ENCODE assay signal across 1 cellular context in genomic region chr1:41333146-41333784, GRCh38.
A peak's percentile ranks its signal among the peaks of the same experiment; 100 is the strongest.
TF ChIP-seq lines count a peak whose summit lies in the region.

No MANE protein-coding gene starts in this region.

TF ChIP-seq in K562, 482 proteins besides CTCF, POLR2A, EP300 and RAD21 (continued from another document and continues in another):
- TF ChIP-seq SMARCE1 (IDR thresholded peaks at IDR 0.05) (peak; percentile 71; the same call in 1 of the 2 replicates), ZKSCAN3 (CRISPR knock-in tag; IDR thresholded peaks at IDR 0.05) (no peak), BHLHE40 (IDR thresholded peaks at IDR 0.05; ENCODE audit: low read length) (no peak), ZNF41 (CRISPR knock-in tag; conservative IDR thresholded peaks at IDR 0.05) (no peak), THAP12 (CRISPR knock-in tag; IDR thresholded peaks at IDR 0.05) (no peak), MAFF (IDR thresholded peaks at IDR 0.05; ENCODE audit: low read length) (peak; percentile 49; the same call in 1 of the 2 replicates), FOSL1 (tag; conservative IDR thresholded peaks at IDR 0.05) (peak; percentile 95), SLC30A9 (CRISPR knock-in tag; IDR thresholded peaks at IDR 0.05) (no peak), GATAD2B (IDR thresholded peaks at IDR 0.05; ENCODE audit: borderline replicate concordance) (no peak), ZNF239 (CRISPR knock-in tag; IDR thresholded peaks at IDR 0.05) (no peak), ZNF586 (CRISPR knock-in tag; conservative IDR thresholded peaks at IDR 0.05) (no peak), ATF7 (IDR thresholded peaks at IDR 0.05) (peak; percentile 92), ZSCAN29 (IDR thresholded peaks at IDR 0.05) (no peak), MEIS2 (IDR thresholded peaks at IDR 0.05; ENCODE audit: partially characterized antibody) (peak; percentile 27), TEAD2 (tag; IDR thresholded peaks at IDR 0.05) (no peak), NFYB (IDR thresholded peaks at IDR 0.05; ENCODE audit: extremely low read depth, insufficient read length) (peak; percentile 51), MCM5 (IDR thresholded peaks at IDR 0.05; ENCODE audit: low read depth) (no peak), MAFK (IDR thresholded peaks at IDR 0.05; ENCODE audit: low read length) (peak; percentile 75), MAX (CRISPR knock-in tag; IDR thresholded peaks at IDR 0.05) (no peak), ZNF449 (CRISPR knock-in tag; IDR thresholded peaks at IDR 0.05) (no peak), ZNF644 (tag; IDR thresholded peaks at IDR 0.05; ENCODE audit: low read depth) (no peak), AFF1 (IDR thresholded peaks at IDR 0.05; ENCODE audit: low read depth in 1 of 2, partially characterized antibody in 2 of 2) (peak in 1 of 2 experiments; percentile 33), NUFIP1 (IDR thresholded peaks at IDR 0.05; ENCODE audit: partially characterized antibody) (no peak), PURB (CRISPR knock-in tag; IDR thresholded peaks at IDR 0.05; ENCODE audit: low read depth) (no peak), IFI16 (CRISPR knock-in tag; IDR thresholded peaks at IDR 0.05) (no peak), RNF2 (IDR thresholded peaks at IDR 0.05) (peak; percentile 18; the same call in 1 of the 2 replicates), SOX6 (IDR thresholded peaks at IDR 0.05) (peak; percentile 19; the same call in 1 of the 2 replicates), SMARCC2 (IDR thresholded peaks at IDR 0.05; ENCODE audit: low read depth) (no peak; the same call in 1 of the 2 replicates), ZNF212 (CRISPR knock-in tag; IDR thresholded peaks at IDR 0.05) (no peak), POLR3A (IDR thresholded peaks at IDR 0.05; ENCODE audit: borderline replicate concordance, extremely low read depth, insufficient read depth, insufficient read length) (no peak), MCM7 (IDR thresholded peaks at IDR 0.05) (no peak), CREBBP (IDR thresholded peaks at IDR 0.05; ENCODE audit: low read depth, low read length) (no peak), ESRRA (IDR thresholded peaks at IDR 0.05; ENCODE audit: borderline replicate concordance, low read depth) (peak; percentile 68; the same call in 1 of the 2 replicates), L3MBTL2 (IDR thresholded peaks at IDR 0.05) (no peak), CEBPG (CRISPR knock-in tag; IDR thresholded peaks at IDR 0.05) (peak; percentile 88), CEBPG (tag; conservative IDR thresholded peaks at IDR 0.05 in 1 of 2, IDR thresholded peaks at IDR 0.05 in 1 of 2) (peak in 1 of 2 experiments; percentile 92; a peak in 2 of 4 replicates), ASH1L (IDR thresholded peaks at IDR 0.05; ENCODE audit: borderline replicate concordance, low read depth, partially characterized antibody) (no peak), ZC3H11A (IDR thresholded peaks at IDR 0.05; ENCODE audit: low read depth, low read length) (no peak)
- TF ChIP-seq, protein P1, sequence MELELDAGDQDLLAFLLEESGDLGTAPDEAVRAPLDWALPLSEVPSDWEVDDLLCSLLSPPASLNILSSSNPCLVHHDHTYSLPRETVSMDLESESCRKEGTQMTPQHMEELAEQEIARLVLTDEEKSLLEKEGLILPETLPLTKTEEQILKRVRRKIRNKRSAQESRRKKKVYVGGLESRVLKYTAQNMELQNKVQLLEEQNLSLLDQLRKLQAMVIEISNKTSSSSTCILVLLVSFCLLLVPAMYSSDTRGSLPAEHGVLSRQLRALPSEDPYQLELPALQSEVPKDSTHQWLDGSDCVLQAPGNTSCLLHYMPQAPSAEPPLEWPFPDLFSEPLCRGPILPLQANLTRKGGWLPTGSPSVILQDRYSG (tag; conservative IDR thresholded peaks at IDR 0.05; ENCODE audit: low read depth), result no peak
- TF ChIP-seq, protein P2, sequence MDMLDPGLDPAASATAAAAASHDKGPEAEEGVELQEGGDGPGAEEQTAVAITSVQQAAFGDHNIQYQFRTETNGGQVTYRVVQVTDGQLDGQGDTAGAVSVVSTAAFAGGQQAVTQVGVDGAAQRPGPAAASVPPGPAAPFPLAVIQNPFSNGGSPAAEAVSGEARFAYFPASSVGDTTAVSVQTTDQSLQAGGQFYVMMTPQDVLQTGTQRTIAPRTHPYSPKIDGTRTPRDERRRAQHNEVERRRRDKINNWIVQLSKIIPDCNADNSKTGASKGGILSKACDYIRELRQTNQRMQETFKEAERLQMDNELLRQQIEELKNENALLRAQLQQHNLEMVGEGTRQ (CRISPR knock-in tag; IDR thresholded peaks at IDR 0.05), result peak; percentile 93
- TF ChIP-seq, protein P3, sequence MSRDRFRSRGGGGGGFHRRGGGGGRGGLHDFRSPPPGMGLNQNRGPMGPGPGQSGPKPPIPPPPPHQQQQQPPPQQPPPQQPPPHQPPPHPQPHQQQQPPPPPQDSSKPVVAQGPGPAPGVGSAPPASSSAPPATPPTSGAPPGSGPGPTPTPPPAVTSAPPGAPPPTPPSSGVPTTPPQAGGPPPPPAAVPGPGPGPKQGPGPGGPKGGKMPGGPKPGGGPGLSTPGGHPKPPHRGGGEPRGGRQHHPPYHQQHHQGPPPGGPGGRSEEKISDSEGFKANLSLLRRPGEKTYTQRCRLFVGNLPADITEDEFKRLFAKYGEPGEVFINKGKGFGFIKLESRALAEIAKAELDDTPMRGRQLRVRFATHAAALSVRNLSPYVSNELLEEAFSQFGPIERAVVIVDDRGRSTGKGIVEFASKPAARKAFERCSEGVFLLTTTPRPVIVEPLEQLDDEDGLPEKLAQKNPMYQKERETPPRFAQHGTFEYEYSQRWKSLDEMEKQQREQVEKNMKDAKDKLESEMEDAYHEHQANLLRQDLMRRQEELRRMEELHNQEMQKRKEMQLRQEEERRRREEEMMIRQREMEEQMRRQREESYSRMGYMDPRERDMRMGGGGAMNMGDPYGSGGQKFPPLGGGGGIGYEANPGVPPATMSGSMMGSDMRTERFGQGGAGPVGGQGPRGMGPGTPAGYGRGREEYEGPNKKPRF (IDR thresholded peaks at IDR 0.05; ENCODE audit: low read depth, low read length), result no peak
- TF ChIP-seq, protein P4, sequence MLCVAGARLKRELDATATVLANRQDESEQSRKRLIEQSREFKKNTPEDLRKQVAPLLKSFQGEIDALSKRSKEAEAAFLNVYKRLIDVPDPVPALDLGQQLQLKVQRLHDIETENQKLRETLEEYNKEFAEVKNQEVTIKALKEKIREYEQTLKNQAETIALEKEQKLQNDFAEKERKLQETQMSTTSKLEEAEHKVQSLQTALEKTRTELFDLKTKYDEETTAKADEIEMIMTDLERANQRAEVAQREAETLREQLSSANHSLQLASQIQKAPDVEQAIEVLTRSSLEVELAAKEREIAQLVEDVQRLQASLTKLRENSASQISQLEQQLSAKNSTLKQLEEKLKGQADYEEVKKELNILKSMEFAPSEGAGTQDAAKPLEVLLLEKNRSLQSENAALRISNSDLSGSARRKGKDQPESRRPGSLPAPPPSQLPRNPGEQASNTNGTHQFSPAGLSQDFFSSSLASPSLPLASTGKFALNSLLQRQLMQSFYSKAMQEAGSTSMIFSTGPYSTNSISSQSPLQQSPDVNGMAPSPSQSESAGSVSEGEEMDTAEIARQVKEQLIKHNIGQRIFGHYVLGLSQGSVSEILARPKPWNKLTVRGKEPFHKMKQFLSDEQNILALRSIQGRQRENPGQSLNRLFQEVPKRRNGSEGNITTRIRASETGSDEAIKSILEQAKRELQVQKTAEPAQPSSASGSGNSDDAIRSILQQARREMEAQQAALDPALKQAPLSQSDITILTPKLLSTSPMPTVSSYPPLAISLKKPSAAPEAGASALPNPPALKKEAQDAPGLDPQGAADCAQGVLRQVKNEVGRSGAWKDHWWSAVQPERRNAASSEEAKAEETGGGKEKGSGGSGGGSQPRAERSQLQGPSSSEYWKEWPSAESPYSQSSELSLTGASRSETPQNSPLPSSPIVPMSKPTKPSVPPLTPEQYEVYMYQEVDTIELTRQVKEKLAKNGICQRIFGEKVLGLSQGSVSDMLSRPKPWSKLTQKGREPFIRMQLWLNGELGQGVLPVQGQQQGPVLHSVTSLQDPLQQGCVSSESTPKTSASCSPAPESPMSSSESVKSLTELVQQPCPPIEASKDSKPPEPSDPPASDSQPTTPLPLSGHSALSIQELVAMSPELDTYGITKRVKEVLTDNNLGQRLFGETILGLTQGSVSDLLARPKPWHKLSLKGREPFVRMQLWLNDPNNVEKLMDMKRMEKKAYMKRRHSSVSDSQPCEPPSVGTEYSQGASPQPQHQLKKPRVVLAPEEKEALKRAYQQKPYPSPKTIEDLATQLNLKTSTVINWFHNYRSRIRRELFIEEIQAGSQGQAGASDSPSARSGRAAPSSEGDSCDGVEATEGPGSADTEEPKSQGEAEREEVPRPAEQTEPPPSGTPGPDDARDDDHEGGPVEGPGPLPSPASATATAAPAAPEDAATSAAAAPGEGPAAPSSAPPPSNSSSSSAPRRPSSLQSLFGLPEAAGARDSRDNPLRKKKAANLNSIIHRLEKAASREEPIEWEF (CRISPR knock-in tag; IDR thresholded peaks at IDR 0.05), result no peak
- TF ChIP-seq, protein P5, sequence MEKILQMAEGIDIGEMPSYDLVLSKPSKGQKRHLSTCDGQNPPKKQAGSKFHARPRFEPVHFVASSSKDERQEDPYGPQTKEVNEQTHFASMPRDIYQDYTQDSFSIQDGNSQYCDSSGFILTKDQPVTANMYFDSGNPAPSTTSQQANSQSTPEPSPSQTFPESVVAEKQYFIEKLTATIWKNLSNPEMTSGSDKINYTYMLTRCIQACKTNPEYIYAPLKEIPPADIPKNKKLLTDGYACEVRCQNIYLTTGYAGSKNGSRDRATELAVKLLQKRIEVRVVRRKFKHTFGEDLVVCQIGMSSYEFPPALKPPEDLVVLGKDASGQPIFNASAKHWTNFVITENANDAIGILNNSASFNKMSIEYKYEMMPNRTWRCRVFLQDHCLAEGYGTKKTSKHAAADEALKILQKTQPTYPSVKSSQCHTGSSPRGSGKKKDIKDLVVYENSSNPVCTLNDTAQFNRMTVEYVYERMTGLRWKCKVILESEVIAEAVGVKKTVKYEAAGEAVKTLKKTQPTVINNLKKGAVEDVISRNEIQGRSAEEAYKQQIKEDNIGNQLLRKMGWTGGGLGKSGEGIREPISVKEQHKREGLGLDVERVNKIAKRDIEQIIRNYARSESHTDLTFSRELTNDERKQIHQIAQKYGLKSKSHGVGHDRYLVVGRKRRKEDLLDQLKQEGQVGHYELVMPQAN (IDR thresholded peaks at IDR 0.05; ENCODE audit: borderline replicate concordance), result no peak
- TF ChIP-seq, protein P6, sequence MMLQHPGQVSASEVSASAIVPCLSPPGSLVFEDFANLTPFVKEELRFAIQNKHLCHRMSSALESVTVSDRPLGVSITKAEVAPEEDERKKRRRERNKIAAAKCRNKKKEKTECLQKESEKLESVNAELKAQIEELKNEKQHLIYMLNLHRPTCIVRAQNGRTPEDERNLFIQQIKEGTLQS (IDR thresholded peaks at IDR 0.05), result peak; percentile 91
- TF ChIP-seq, protein P6 (CRISPR knock-in tag; conservative IDR thresholded peaks at IDR 0.05), result no peak
